7 cellular contexts compared by ENCODE assay signal in genomic region chr19:47229674-47230121, GRCh38. TPM values are rescaled to one million over a fixed set of nuclear protein-coding genes. Genes with fewer than 3 reads are reported as not detected.
DNase-seq lines count a peak whose midpoint lies in the region; ATAC-seq and TF ChIP-seq lines count a peak whose summit lies in the region.

No MANE protein-coding gene starts in this region.

- H3K4me1 ChIP-seq in OCI-LY1 (ENCODE audit: insufficient read depth, low read length, severe bottlenecking) (peaks cover 58% of the 10 kb centered on the region), esophagus muscularis mucosa (peaks cover 37 to 72% (median 70%) of the 10 kb centered on the region in 4 donors), gastrocnemius medialis (peaks cover 26 to 31% of the 10 kb centered on the region in 2 donors)

- H4K20me1 ChIP-seq in OCI-LY1 (ENCODE audit: insufficient read depth, low read length), result no peaks in the 10 kb centered on the region

- peak overlapping the region; percentile 95 for H3K4me3 ChIP-seq in OCI-LY1 (ENCODE audit: low read depth, low read length, poor library complexity, severe bottlenecking)
- H3K4me3 ChIP-seq in esophagus muscularis mucosa, result peak overlapping the region; percentile 67 to 99 (median 86)
- H3K4me3 ChIP-seq in gastrocnemius medialis, result peak overlapping the region; percentile 84 to 100 (median 90)

- H2AFZ ChIP-seq in OCI-LY1 (ENCODE audit: low read length), result no peak overlapping the region

- peak; percentile 27 for DNase-seq in GM13977 (ENCODE audit: low spot score)
- DNase-seq in esophagus muscularis mucosa (ENCODE audit: extremely low spot score), result no peak
- DNase-seq in gastrocnemius medialis, result no peak
- no peak for DNase-seq in activated naive CD4-positive, alpha-beta T cell (lab: John Stamatoyannopoulos, UW)
- DNase-seq in activated T-helper 2 cell treated with anti-CD3 and anti-CD28 coated beads, Interferon-gamma antibody, Interleukin-2, Interleukin-4, amounts not matched to agents 10 μg/mL and 5 μg/mL and 100 μg/mL, durations not matched to agents 14 hours and 24 hours and 36 hours (ENCODE audit: low spot score), result no peak
- DNase-seq in activated CD4-positive, CD25-positive, alpha-beta regulatory T cell (lab: John Stamatoyannopoulos, UW), result no peak

- peak overlapping the region; percentile 90 for H3K27ac ChIP-seq in OCI-LY1 (ENCODE audit: low read depth, low read length, poor library complexity, severe bottlenecking)
- peak overlapping the region; percentile 97 to 100 (median 98) for H3K27ac ChIP-seq in esophagus muscularis mucosa (replicated peaks in 1 of 4)
- H3K27ac ChIP-seq in gastrocnemius medialis, result peak overlapping the region; percentile 98 to 100 (median 100)

- in situ Hi-C loops in GM13977 (cut with MboI; ENCODE audit: low pct_unique_long_range_greater_than_20kb, low sequenced_read_pairs, unreplicated experiment), result no loop called here
- in situ Hi-C loops in gastrocnemius medialis (cut with MboI; ENCODE audit: low sequenced_read_pairs in 4 of 4), result no loop called here

- H3K9ac ChIP-seq in OCI-LY1 (ENCODE audit: low read length), result peak overlapping the region; percentile 77

- no peak for ATAC-seq in gastrocnemius medialis

- H3K27ac Mint-ChIP-seq in activated T-helper 2 cell treated with anti-CD3 and anti-CD28 coated beads, Interferon-gamma antibody, Interleukin-2, Interleukin-4, amounts not matched to agents 10 μg/mL and 5 μg/mL and 100 μg/mL, durations not matched to agents 14 hours and 24 hours and 36 hours, result no peak overlapping the region

- no peaks in the 10 kb centered on the region for H3K27me3 Mint-ChIP-seq in activated T-helper 2 cell treated with anti-CD3 and anti-CD28 coated beads, Interferon-gamma antibody, Interleukin-2, Interleukin-4, amounts not matched to agents 10 μg/mL and 5 μg/mL and 100 μg/mL, durations not matched to agents 14 hours and 24 hours and 36 hours (ENCODE audit: low read depth)

- H3K9me3 ChIP-seq in OCI-LY1 (ENCODE audit: low read length), result no peaks in the 10 kb centered on the region
- H3K9me3 ChIP-seq in esophagus muscularis mucosa, result no peaks in the 10 kb centered on the region
- H3K9me3 ChIP-seq in gastrocnemius medialis, result no peaks in the 10 kb centered on the region

- peaks cover 6% of the 10 kb centered on the region for H3K36me3 Mint-ChIP-seq in activated T-helper 2 cell treated with anti-CD3 and anti-CD28 coated beads, Interferon-gamma antibody, Interleukin-2, Interleukin-4, amounts not matched to agents 10 μg/mL and 5 μg/mL and 100 μg/mL, durations not matched to agents 14 hours and 24 hours and 36 hours (ENCODE audit: low read depth)

- H3K36me3 ChIP-seq in OCI-LY1 (ENCODE audit: insufficient read depth, low read length) (no peaks in the 10 kb centered on the region), esophagus muscularis mucosa (peaks cover 0 to 6% (median 0%) of the 10 kb centered on the region in 4 donors), gastrocnemius medialis (no peaks in the 10 kb centered on the region)

- intact Hi-C loops in esophagus muscularis mucosa (cut with DNase I) (no loop called here), gastrocnemius medialis (cut with DNase I; ENCODE audit: low total_unique reads) (loop anchor here (5.0 kb wide), 1 partner anchor 252 kb away; no protein-coding TSS in a partner anchor)
- intact Hi-C loops in activated T-helper 2 cell treated with anti-CD3 and anti-CD28 coated beads, Interferon-gamma antibody, Interleukin-2, Interleukin-4, amounts not matched to agents 10 μg/mL and 5 μg/mL and 100 μg/mL, durations not matched to agents 14 hours and 24 hours and 36 hours (cut with micrococcal nuclease), result loop anchor here (5.0 kb wide), 2 partner anchors 72 to 182 kb away; partner anchors contain the start of gene TMEM160

- no peak for TF ChIP-seq CTCF in GM13977 (IDR thresholded peaks at IDR 0.05; ENCODE audit: extremely low read depth, insufficient read depth, missing control alignments)
- TF ChIP-seq CTCF in OCI-LY1 (IDR thresholded peaks at IDR 0.05; ENCODE audit: low read length), result no peak
- no peak for TF ChIP-seq CTCF in esophagus muscularis mucosa (IDR thresholded peaks at IDR 0.05)
- TF ChIP-seq CTCF in gastrocnemius medialis (IDR thresholded peaks at IDR 0.05 in 4 of 5, conservative IDR thresholded peaks at IDR 0.05 in 1 of 5), result no peak

- 7% methylated on average over 3 of the region's 11 CpGs for WGBS in esophagus muscularis mucosa

- H3K4me2 ChIP-seq in OCI-LY1 (ENCODE audit: low read length), result peak overlapping the region; percentile 81

- peaks cover 14% of the 10 kb centered on the region; the same call in 1 of the 2 replicates for H3F3A ChIP-seq in OCI-LY1 (ENCODE audit: insufficient read depth, low read length)

- no peaks in the 10 kb centered on the region for H3K79me2 ChIP-seq in OCI-LY1 (ENCODE audit: insufficient read depth, low read length)

- H3K4me3 Mint-ChIP-seq in activated T-helper 2 cell treated with anti-CD3 and anti-CD28 coated beads, Interferon-gamma antibody, Interleukin-2, Interleukin-4, amounts not matched to agents 10 μg/mL and 5 μg/mL and 100 μg/mL, durations not matched to agents 14 hours and 24 hours and 36 hours (ENCODE audit: low read depth), result no peak overlapping the region

- no peaks in the 10 kb centered on the region for H3K9me2 ChIP-seq in OCI-LY1 (ENCODE audit: low read depth, low read length)

- no peak for TF ChIP-seq EP300 in esophagus muscularis mucosa (IDR thresholded peaks at IDR 0.05)

- H3K9me3 Mint-ChIP-seq in activated T-helper 2 cell treated with anti-CD3 and anti-CD28 coated beads, Interferon-gamma antibody, Interleukin-2, Interleukin-4, amounts not matched to agents 10 μg/mL and 5 μg/mL and 100 μg/mL, durations not matched to agents 14 hours and 24 hours and 36 hours, result no peaks in the 10 kb centered on the region

- no peak for TF ChIP-seq POLR2A in esophagus muscularis mucosa (IDR thresholded peaks at IDR 0.05; ENCODE audit: low read depth)
- peak in 1 of 2 donors; percentile 46 for TF ChIP-seq POLR2A in gastrocnemius medialis (IDR thresholded peaks at IDR 0.05)

- H3K4me1 Mint-ChIP-seq in activated T-helper 2 cell treated with anti-CD3 and anti-CD28 coated beads, Interferon-gamma antibody, Interleukin-2, Interleukin-4, amounts not matched to agents 10 μg/mL and 5 μg/mL and 100 μg/mL, durations not matched to agents 14 hours and 24 hours and 36 hours (ENCODE audit: low read depth), result peaks cover 22% of the 10 kb centered on the region

- no peaks in the 10 kb centered on the region for H3K27me3 ChIP-seq in OCI-LY1 (ENCODE audit: insufficient read depth, low read length)
- peaks cover 0 to 3% (median 0%) of the 10 kb centered on the region in 4 donors for H3K27me3 ChIP-seq in esophagus muscularis mucosa
- H3K27me3 ChIP-seq in gastrocnemius medialis, result no peaks in the 10 kb centered on the region

RNA-seq across cellular contexts. Expression of gene BBC3, which starts 1.3 kb away (rescaled TPM):
- 10 to 100 TPM in 2 of 4 donors, 1 to 10 TPM in 2; 5.0 to 21.3 (median 11.5) TPM for total RNA-seq in esophagus muscularis mucosa
- total RNA-seq in gastrocnemius medialis, result 1 to 10 TPM; 3.4 to 7.6 (median 4.2) TPM
- total RNA-seq in activated T-helper 2 cell treated with anti-CD3 and anti-CD28 coated beads, Interferon-gamma antibody, Interleukin-2, Interleukin-4, amounts not matched to agents 10 μg/mL and 5 μg/mL and 100 μg/mL, durations not matched to agents 14 hours and 24 hours and 36 hours, result 14.6 and 16.3 TPM in 2 replicates

RNA-seq across cellular contexts. Expression of gene CCDC9, which starts 26.6 kb away (rescaled TPM):
- total RNA-seq in esophagus muscularis mucosa (10 to 100 TPM; 22.4 to 30.6 (median 25.5) TPM), gastrocnemius medialis (10 to 100 TPM; 13.1 to 22.7 (median 18.5) TPM)
- total RNA-seq in activated T-helper 2 cell treated with anti-CD3 and anti-CD28 coated beads, Interferon-gamma antibody, Interleukin-2, Interleukin-4, amounts not matched to agents 10 μg/mL and 5 μg/mL and 100 μg/mL, durations not matched to agents 14 hours and 24 hours and 36 hours, result 34.3 and 37.5 TPM in 2 replicates

RNA-seq across cellular contexts. Expression of gene INAFM1, which starts 45.0 kb away (rescaled TPM):
- total RNA-seq in esophagus muscularis mucosa (10 to 100 TPM; 12.5 to 17.4 (median 16.9) TPM), gastrocnemius medialis (1 to 10 TPM; 3.9 to 8.5 (median 7.2) TPM)
- total RNA-seq in activated T-helper 2 cell treated with anti-CD3 and anti-CD28 coated beads, Interferon-gamma antibody, Interleukin-2, Interleukin-4, amounts not matched to agents 10 μg/mL and 5 μg/mL and 100 μg/mL, durations not matched to agents 14 hours and 24 hours and 36 hours, result 9.3 and 12.7 TPM in 2 replicates
